ENCODE assay signal across 1 cellular context in genomic region chr2:25877431-25878360, GRCh38.
TF ChIP-seq lines count a peak whose summit lies in the region.

No MANE protein-coding gene starts in this region.

TF ChIP-seq in SK-N-SH, 30 proteins besides CTCF, POLR2A, EP300 and RAD21 (continued from another document):
- no peak for TF ChIP-seq EZH2phosphoT487 (IDR thresholded peaks at IDR 0.05; ENCODE audit: borderline replicate concordance, low read depth)
- TF ChIP-seq NRF1 (IDR thresholded peaks at IDR 0.05; ENCODE audit: low read depth, low read length), result no peak
- peak; percentile 82 for TF ChIP-seq MXI1 (IDR thresholded peaks at IDR 0.05; ENCODE audit: low read depth, low read length)
- TF ChIP-seq GATA2 (CRISPR knock-in tag; IDR thresholded peaks at IDR 0.05), result no peak
- no peak for TF ChIP-seq NFIC (IDR thresholded peaks at IDR 0.05; ENCODE audit: borderline replicate concordance)
